Comparison of ENCODE assay signal across 1 cellular context in the genomic region with DNA sequence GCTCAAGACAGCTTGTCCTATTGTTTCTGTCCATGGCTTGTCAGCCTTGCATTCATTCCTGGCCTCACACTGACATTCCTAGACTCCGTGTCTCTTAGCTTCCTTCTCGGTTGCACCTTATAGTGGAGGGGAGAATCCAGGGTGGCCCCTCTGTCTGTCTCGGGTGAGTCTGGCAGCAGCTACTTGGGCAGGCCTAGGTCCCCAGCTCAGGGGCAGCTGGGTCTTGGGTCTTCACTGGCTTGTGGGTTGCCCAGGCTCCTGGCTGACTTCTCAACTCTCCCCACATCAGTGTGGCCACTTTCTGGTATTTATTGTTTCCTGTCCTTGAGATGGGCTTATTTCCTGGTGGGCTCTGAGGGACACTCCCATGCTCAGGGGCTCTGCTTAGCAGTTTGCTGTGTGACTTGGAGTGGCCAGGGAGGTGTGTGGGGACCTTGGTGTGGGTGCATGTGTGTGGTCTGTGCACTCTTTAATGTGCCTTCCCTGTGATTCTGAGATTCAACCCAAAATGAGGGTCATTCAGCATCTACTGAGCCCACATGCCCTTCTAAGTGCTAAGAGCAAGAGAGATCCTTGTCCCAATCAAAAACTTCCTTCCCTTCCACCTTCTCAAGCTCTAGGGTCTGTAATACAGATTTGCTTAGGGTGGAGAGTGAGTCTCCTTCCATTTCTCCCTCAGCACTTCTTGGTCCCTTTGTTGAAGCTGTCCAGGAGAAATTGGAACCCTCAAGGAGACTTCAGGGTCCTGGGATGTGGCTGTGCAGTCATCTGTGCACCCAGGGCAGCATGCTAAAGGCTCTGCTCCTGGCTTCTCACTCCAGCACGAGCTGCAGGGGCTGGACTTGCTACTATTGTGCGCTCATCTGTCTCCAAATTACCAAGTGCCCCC.
TF ChIP-seq lines count a peak whose summit lies in the region.

No MANE protein-coding gene starts in this region.

TF ChIP-seq in HCT116, 20 proteins besides CTCF, POLR2A, EP300 and RAD21:
- TF ChIP-seq, protein P1, sequence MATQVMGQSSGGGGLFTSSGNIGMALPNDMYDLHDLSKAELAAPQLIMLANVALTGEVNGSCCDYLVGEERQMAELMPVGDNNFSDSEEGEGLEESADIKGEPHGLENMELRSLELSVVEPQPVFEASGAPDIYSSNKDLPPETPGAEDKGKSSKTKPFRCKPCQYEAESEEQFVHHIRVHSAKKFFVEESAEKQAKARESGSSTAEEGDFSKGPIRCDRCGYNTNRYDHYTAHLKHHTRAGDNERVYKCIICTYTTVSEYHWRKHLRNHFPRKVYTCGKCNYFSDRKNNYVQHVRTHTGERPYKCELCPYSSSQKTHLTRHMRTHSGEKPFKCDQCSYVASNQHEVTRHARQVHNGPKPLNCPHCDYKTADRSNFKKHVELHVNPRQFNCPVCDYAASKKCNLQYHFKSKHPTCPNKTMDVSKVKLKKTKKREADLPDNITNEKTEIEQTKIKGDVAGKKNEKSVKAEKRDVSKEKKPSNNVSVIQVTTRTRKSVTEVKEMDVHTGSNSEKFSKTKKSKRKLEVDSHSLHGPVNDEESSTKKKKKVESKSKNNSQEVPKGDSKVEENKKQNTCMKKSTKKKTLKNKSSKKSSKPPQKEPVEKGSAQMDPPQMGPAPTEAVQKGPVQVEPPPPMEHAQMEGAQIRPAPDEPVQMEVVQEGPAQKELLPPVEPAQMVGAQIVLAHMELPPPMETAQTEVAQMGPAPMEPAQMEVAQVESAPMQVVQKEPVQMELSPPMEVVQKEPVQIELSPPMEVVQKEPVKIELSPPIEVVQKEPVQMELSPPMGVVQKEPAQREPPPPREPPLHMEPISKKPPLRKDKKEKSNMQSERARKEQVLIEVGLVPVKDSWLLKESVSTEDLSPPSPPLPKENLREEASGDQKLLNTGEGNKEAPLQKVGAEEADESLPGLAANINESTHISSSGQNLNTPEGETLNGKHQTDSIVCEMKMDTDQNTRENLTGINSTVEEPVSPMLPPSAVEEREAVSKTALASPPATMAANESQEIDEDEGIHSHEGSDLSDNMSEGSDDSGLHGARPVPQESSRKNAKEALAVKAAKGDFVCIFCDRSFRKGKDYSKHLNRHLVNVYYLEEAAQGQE (IDR thresholded peaks at IDR 0.05; ENCODE audit: low read depth), result no peak
- TF ChIP-seq CEBPB (IDR thresholded peaks at IDR 0.05; ENCODE audit: low read depth) (no peak), POLR2AphosphoS5 (IDR thresholded peaks at IDR 0.05; ENCODE audit: low read depth, low read length) (peak; percentile 54)
